Comparison of ENCODE assay signal across 21 cellular contexts in genomic region chr4:88780389-88780788, GRCh38.
A peak's percentile ranks its signal among the peaks of the same experiment; 100 is the strongest.
DNase-seq lines count a peak whose midpoint lies in the region; FAIRE-seq and TF ChIP-seq lines count a peak whose summit lies in the region.
"Had no signal": no experiment of that assay in that cellular context is flagged by ENCODE, and none has a peak within 500 bp of the region (broad histone marks: within the 10 kb centered on the region; RNA-seq: fewer than 3 reads in every experiment).

No MANE protein-coding gene starts in this region.

- no peak for DNase-seq in SK-N-MC (ENCODE audit: low read depth, low spot score)
- no peak for DNase-seq in mesothelial cell of epicardium (ENCODE audit: low spot score in 2 of 2, unreplicated experiment in 2 of 2)
- no peak for DNase-seq in NCI-H1694 (lab: John Stamatoyannopoulos, UW)
- no peak for DNase-seq in pons (ENCODE audit: low spot score)
- no peak for DNase-seq in stimulated activated CD4-positive, alpha-beta T cell treated with anti-CD3 and anti-CD28 coated beads, Interleukin-12 subunit alpha, Interleukin-12 subunit beta, amount 100 ng/mL, for 4 hours
- DNase-seq in NCI-H2029 treated with DMSO at 0.1 percent for 48 hours (lab: John Stamatoyannopoulos, UW) = no peak
- DNase-seq: BE2C; CD4-positive, alpha-beta memory T cell; DMS153; DMS79 treated with DMSO at 0.1 percent for 48 hours; EL; GDM1; HCEC 1CT; HFFc6 had no signal

- peaks cover 20% of the 10 kb centered on the region for H3K36me3 Mint-ChIP-seq in mesothelial cell of epicardium

- peak overlapping the region; percentile 98 for H3K27ac ChIP-seq in SK-N-MC
- H3K27ac ChIP-seq: C4-2B had no signal

- H3K9me3 Mint-ChIP-seq in mesothelial cell of epicardium = no peaks in the 10 kb centered on the region
- H3K9me3 Mint-ChIP-seq: CD4-positive, alpha-beta memory T cell; HFFc6 had no signal

- TF ChIP-seq CTCF in mesothelial cell of epicardium (IDR thresholded peaks at IDR 0.05; ENCODE audit: unreplicated experiment) = no peak

- H3K27ac Mint-ChIP-seq in mesothelial cell of epicardium = peak overlapping the region; percentile 47
- H3K27ac Mint-ChIP-seq: CD4-positive, alpha-beta memory T cell; HFFc6 had no signal

- H3K9me3 ChIP-seq in SK-N-MC (ENCODE audit: low read depth, low read length) = no peaks in the 10 kb centered on the region
- H3K9me3 ChIP-seq: BE2C had no signal

- H3K27me3 Mint-ChIP-seq in mesothelial cell of epicardium (ENCODE audit: low read depth) = no peaks in the 10 kb centered on the region
- H3K27me3 Mint-ChIP-seq: CD4-positive, alpha-beta memory T cell had no signal

- peaks cover 7% of the 10 kb centered on the region; the same call in 1 of the 2 replicates for H3K36me3 ChIP-seq in SK-N-MC (ENCODE audit: insufficient read depth, low read length)
- H3K36me3 ChIP-seq: BE2C had no signal

- peak; percentile 15 for FAIRE-seq in G401.6 (lab: Jason Lieb, UNC)
- FAIRE-seq: A204.1, D721Med, GM12892, HepG2, HTR-8/SVneo had no signal

- peak overlapping the region; percentile 64 for H3K9ac ChIP-seq in SK-N-MC (ENCODE audit: insufficient read length)

- peak overlapping the region; percentile 68 for H3K4me3 ChIP-seq in SK-N-MC

- peaks cover 7% of the 10 kb centered on the region for H3K4me1 Mint-ChIP-seq in mesothelial cell of epicardium
- H3K4me1 Mint-ChIP-seq: CD4-positive, alpha-beta memory T cell had no signal

- H3K4me3 Mint-ChIP-seq in mesothelial cell of epicardium = no peak overlapping the region
- H3K4me3 Mint-ChIP-seq: CD4-positive, alpha-beta memory T cell; HFFc6 had no signal
